1 cellular context compared by ENCODE assay signal in the genomic region with DNA sequence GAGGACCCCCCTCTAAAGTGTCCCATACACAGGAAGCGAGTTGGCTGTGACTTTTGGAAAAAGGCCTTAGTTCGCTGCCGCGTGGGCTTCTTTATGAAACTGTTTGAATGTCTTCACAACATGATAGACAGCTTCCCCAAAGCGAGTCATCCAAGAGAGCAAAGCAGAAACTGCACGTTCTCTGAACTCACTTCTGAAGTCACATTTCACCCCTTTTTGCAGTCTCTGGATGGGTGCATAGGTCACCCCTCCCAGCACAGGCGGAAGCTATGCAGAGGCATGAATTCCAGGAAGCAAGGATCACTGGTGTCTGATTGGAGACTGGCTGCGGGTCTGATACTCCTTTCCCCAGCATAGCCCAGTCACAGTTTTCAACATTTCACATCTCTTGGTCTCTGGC.
TF ChIP-seq lines count a peak whose summit lies in the region.

No MANE protein-coding gene starts in this region.

TF ChIP-seq in IMR-90, 13 proteins besides CTCF, POLR2A, EP300 and RAD21:
- TF ChIP-seq SMC3 (IDR thresholded peaks at IDR 0.05; ENCODE audit: low read depth, low read length) (no peak), FOS (IDR thresholded peaks at IDR 0.05; ENCODE audit: low read depth, low read length) (no peak), CHD1 (IDR thresholded peaks at IDR 0.05; ENCODE audit: low read depth, low read length) (no peak), CEBPB (IDR thresholded peaks at IDR 0.05; ENCODE audit: low read depth, low read length) (no peak), MXI1 (IDR thresholded peaks at IDR 0.05; ENCODE audit: borderline replicate concordance, low read depth, low read length) (no peak), MAZ (IDR thresholded peaks at IDR 0.05; ENCODE audit: borderline replicate concordance, low read depth, low read length) (no peak), RCOR1 (IDR thresholded peaks at IDR 0.05; ENCODE audit: insufficient replicate concordance, low read length) (no peak), RFX5 (IDR thresholded peaks at IDR 0.05; ENCODE audit: low read depth, low read length) (no peak), MAFK (IDR thresholded peaks at IDR 0.05; ENCODE audit: low read depth, low read length) (no peak), NFE2L2 (IDR thresholded peaks at IDR 0.05; ENCODE audit: low read depth, low read length) (no peak)
- TF ChIP-seq, protein P1, sequence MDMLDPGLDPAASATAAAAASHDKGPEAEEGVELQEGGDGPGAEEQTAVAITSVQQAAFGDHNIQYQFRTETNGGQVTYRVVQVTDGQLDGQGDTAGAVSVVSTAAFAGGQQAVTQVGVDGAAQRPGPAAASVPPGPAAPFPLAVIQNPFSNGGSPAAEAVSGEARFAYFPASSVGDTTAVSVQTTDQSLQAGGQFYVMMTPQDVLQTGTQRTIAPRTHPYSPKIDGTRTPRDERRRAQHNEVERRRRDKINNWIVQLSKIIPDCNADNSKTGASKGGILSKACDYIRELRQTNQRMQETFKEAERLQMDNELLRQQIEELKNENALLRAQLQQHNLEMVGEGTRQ (IDR thresholded peaks at IDR 0.05; ENCODE audit: low read depth, low read length) = no peak
- TF ChIP-seq, protein P2, sequence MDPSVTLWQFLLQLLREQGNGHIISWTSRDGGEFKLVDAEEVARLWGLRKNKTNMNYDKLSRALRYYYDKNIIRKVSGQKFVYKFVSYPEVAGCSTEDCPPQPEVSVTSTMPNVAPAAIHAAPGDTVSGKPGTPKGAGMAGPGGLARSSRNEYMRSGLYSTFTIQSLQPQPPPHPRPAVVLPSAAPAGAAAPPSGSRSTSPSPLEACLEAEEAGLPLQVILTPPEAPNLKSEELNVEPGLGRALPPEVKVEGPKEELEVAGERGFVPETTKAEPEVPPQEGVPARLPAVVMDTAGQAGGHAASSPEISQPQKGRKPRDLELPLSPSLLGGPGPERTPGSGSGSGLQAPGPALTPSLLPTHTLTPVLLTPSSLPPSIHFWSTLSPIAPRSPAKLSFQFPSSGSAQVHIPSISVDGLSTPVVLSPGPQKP (IDR thresholded peaks at IDR 0.05; ENCODE audit: borderline replicate concordance, low read depth, low read length) = no peak
